In genomic region chr12:124007356-124007755, GRCh38 we compare ENCODE assay signal across 1 cellular context.
TF ChIP-seq lines count a peak whose summit lies in the region.

No MANE protein-coding gene starts in this region.

TF ChIP-seq in GM12878, 131 proteins besides CTCF, POLR2A, EP300 and RAD21:
- TF ChIP-seq FOXK2 (IDR thresholded peaks at IDR 0.05) (no peak), ATF2 (IDR thresholded peaks at IDR 0.05; ENCODE audit: low read length) (no peak), ZSCAN29 (IDR thresholded peaks at IDR 0.05) (no peak), RB1 (IDR thresholded peaks at IDR 0.05; ENCODE audit: borderline replicate concordance) (no peak), CREB1 (IDR thresholded peaks at IDR 0.05; ENCODE audit: low read depth) (no peak), ASH2L (IDR thresholded peaks at IDR 0.05; ENCODE audit: borderline replicate concordance, low read depth) (no peak), CEBPB (IDR thresholded peaks at IDR 0.05; ENCODE audit: borderline replicate concordance in 1 of 2, low read depth in 2 of 2, low read length in 2 of 2) (no peak), IKZF2 (IDR thresholded peaks at IDR 0.05) (no peak), MTA2 (IDR thresholded peaks at IDR 0.05; ENCODE audit: low read depth) (no peak)
- TF ChIP-seq, protein P1, sequence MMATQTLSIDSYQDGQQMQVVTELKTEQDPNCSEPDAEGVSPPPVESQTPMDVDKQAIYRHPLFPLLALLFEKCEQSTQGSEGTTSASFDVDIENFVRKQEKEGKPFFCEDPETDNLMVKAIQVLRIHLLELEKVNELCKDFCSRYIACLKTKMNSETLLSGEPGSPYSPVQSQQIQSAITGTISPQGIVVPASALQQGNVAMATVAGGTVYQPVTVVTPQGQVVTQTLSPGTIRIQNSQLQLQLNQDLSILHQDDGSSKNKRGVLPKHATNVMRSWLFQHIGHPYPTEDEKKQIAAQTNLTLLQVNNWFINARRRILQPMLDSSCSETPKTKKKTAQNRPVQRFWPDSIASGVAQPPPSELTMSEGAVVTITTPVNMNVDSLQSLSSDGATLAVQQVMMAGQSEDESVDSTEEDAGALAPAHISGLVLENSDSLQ (IDR thresholded peaks at IDR 0.05), result no peak
- TF ChIP-seq, protein P2, sequence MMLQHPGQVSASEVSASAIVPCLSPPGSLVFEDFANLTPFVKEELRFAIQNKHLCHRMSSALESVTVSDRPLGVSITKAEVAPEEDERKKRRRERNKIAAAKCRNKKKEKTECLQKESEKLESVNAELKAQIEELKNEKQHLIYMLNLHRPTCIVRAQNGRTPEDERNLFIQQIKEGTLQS (IDR thresholded peaks at IDR 0.05; ENCODE audit: borderline replicate concordance, extremely low read depth, low read depth, low read length), result no peak
